Comparison of ENCODE assay signal across 8 cellular contexts in the genomic region with DNA sequence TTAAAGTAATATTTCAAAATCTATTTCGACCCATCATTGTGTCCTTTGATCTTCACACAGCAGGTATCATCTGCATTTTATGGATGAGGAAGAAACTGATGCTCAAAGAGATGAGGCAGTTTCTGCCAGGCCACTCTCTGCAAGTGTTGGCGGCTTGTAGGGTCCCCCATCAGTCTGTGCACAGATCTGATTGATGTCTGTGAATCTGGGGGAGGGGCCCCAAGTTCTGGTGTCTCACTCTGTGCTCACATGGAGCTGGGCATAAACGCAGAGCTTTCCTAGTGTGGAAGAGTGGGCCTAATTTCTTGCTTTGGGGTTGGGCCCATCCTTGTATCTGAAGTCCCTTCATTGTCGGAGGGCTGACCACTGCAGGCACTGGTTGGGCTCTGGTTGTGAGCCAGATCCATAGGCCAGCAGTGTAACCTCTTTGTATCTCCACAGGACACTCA. TPM values are rescaled to one million over a fixed set of nuclear protein-coding genes. Genes with fewer than 3 reads are reported as not detected.
DNase-seq lines count a peak whose midpoint lies in the region; ATAC-seq, FAIRE-seq and TF ChIP-seq lines count a peak whose summit lies in the region.

No MANE protein-coding gene starts in this region.

- peak overlapping the region; percentile 86 for H3K4me2 ChIP-seq in SK-N-SH

- H4K20me1 ChIP-seq in SK-N-SH (ENCODE audit: insufficient read depth): peaks cover 12% of the 10 kb centered on the region; the same call in 1 of the 2 replicates

- H3K4me3 ChIP-seq in SK-N-SH (ENCODE audit: low read depth in 2 of 2, low read length in 1 of 2): peak overlapping the region; percentile 76 to 90

- peak overlapping the region; percentile 92 for H3K4me3 Mint-ChIP-seq in activated CD4-positive, alpha-beta memory T cell treated with anti-CD3 and anti-CD28 coated beads for 36 hours
- H3K4me3 Mint-ChIP-seq in stimulated activated memory B cell treated with anti-CD40 and anti-IgM and Interleukin-4, amounts not matched to agents 10 μg/mL and 1 μg/mL and 100 μg/mL, for 72 hours: peak overlapping the region; percentile 88

- TF ChIP-seq CTCF in SK-N-SH (IDR thresholded peaks at IDR 0.05): no peak

- intact Hi-C loops in activated CD4-positive, alpha-beta memory T cell treated with anti-CD3 and anti-CD28 coated beads for 36 hours (cut with micrococcal nuclease): no loop called here
- intact Hi-C loops in left ventricle myocardium superior (cut with micrococcal nuclease): no loop called here

- peaks cover 16 to 28% of the 10 kb centered on the region in 2 experiments; a peak in 3 of 4 replicates for H3K4me1 ChIP-seq in SK-N-SH (ENCODE audit: control insufficient read depth in 1 of 2, insufficient read depth in 2 of 2, low read depth in 1 of 2, low read length in 1 of 2)

- POLR2A ChIA-PET in SK-N-SH (lab: Yijun Ruan, JAX): interaction anchor here (0.9 to 1.7 kb wide), 2 partner anchors 12 kb away, joined by 3 to 5 read pairs; no protein-coding TSS in a partner anchor
- POLR2A ChIA-PET in activated CD4-positive, alpha-beta memory T cell treated with anti-CD3 and anti-CD28 coated beads for 36 hours (lab: Charles Lee): interaction anchor here (1.3 to 2.5 kb wide), 3 partner anchors 8 to 11 kb away, joined by 3 to 17 read pairs (median 6); no protein-coding TSS in a partner anchor

- H3K9me2 ChIP-seq in SK-N-SH: no peaks in the 10 kb centered on the region

- ATAC-seq in SK-N-SH treated with all-trans-retinoic acid at 6 μM for 48 hours: no peak
- no peak for ATAC-seq in left ventricle myocardium superior
- ATAC-seq in stimulated activated memory B cell treated with anti-CD40 and anti-IgM and Interleukin-4, amounts not matched to agents 10 μg/mL and 1 μg/mL and 100 μg/mL, for 72 hours: no peak

- no peak for TF ChIP-seq RAD21 in SK-N-SH (IDR thresholded peaks at IDR 0.05; ENCODE audit: low read length)

- H3K9ac ChIP-seq in SK-N-SH: peak overlapping the region; percentile 91

- H3K27me3 ChIP-seq in SK-N-SH (ENCODE audit: insufficient read depth): no peaks in the 10 kb centered on the region

- peaks cover 53% of the 10 kb centered on the region for H3K36me3 Mint-ChIP-seq in activated CD4-positive, alpha-beta memory T cell treated with anti-CD3 and anti-CD28 coated beads for 36 hours
- H3K36me3 Mint-ChIP-seq in stimulated activated memory B cell treated with anti-CD40 and anti-IgM and Interleukin-4, amounts not matched to agents 10 μg/mL and 1 μg/mL and 100 μg/mL, for 72 hours: peaks cover 41% of the 10 kb centered on the region

- H3K4me1 Mint-ChIP-seq in activated CD4-positive, alpha-beta memory T cell treated with anti-CD3 and anti-CD28 coated beads for 36 hours (ENCODE audit: low read depth): peaks cover 40% of the 10 kb centered on the region
- peaks cover 80% of the 10 kb centered on the region for H3K4me1 Mint-ChIP-seq in stimulated activated memory B cell treated with anti-CD40 and anti-IgM and Interleukin-4, amounts not matched to agents 10 μg/mL and 1 μg/mL and 100 μg/mL, for 72 hours

- H3K27me3 Mint-ChIP-seq in activated CD4-positive, alpha-beta memory T cell treated with anti-CD3 and anti-CD28 coated beads for 36 hours: no peaks in the 10 kb centered on the region
- H3K27me3 Mint-ChIP-seq in stimulated activated memory B cell treated with anti-CD40 and anti-IgM and Interleukin-4, amounts not matched to agents 10 μg/mL and 1 μg/mL and 100 μg/mL, for 72 hours: no peaks in the 10 kb centered on the region

- CTCF ChIA-PET in SK-N-SH (lab: Yijun Ruan, JAX): interaction anchor here (1.5 kb wide), 1 partner anchor 35 kb away, joined by 3 read pairs; no protein-coding TSS in a partner anchor
- CTCF ChIA-PET in activated CD4-positive, alpha-beta memory T cell treated with anti-CD3 and anti-CD28 coated beads for 36 hours (lab: Charles Lee): interaction anchor here (0.8 to 2.4 kb wide), 3 partner anchors 11 to 148 kb away, joined by 3 to 14 read pairs (median 4); no protein-coding TSS in a partner anchor

- TF ChIP-seq EP300 in SK-N-SH (IDR thresholded peaks at IDR 0.05; ENCODE audit: borderline replicate concordance in 1 of 2, low read depth in 1 of 2, low read length in 1 of 2): no peak

- WGBS in SK-N-SH (ENCODE audit: low lambda C conversion rate): 18% methylated on average over 4 of the region's 4 CpGs

- no peaks in the 10 kb centered on the region for H3K9me3 Mint-ChIP-seq in activated CD4-positive, alpha-beta memory T cell treated with anti-CD3 and anti-CD28 coated beads for 36 hours
- H3K9me3 Mint-ChIP-seq in stimulated activated memory B cell treated with anti-CD40 and anti-IgM and Interleukin-4, amounts not matched to agents 10 μg/mL and 1 μg/mL and 100 μg/mL, for 72 hours: no peaks in the 10 kb centered on the region

- H2AFZ ChIP-seq in SK-N-SH (ENCODE audit: low read depth): no peak overlapping the region

- H3K9me3 ChIP-seq in SK-N-SH: no peaks in the 10 kb centered on the region

- FAIRE-seq in urothelium cell line (lab: Jason Lieb, UNC): no peak

- H3K27ac Mint-ChIP-seq in activated CD4-positive, alpha-beta memory T cell treated with anti-CD3 and anti-CD28 coated beads for 36 hours: peak overlapping the region; percentile 91
- H3K27ac Mint-ChIP-seq in stimulated activated memory B cell treated with anti-CD40 and anti-IgM and Interleukin-4, amounts not matched to agents 10 μg/mL and 1 μg/mL and 100 μg/mL, for 72 hours: peak overlapping the region; percentile 98

- H3K36me3 ChIP-seq in SK-N-SH (replicated peaks in 1 of 2; ENCODE audit: control insufficient read depth in 1 of 2, insufficient read depth in 2 of 2, low read length in 1 of 2): peaks cover 32 to 51% of the 10 kb centered on the region in 2 experiments

- peak overlapping the region; percentile 2 to 75; a peak in 3 of 4 replicates for H3K27ac ChIP-seq in SK-N-SH (ENCODE audit: low read depth in 2 of 2, low read length in 1 of 2)

- H3K79me2 ChIP-seq in SK-N-SH (ENCODE audit: insufficient read depth): peaks cover 80% of the 10 kb centered on the region

- H3F3A ChIP-seq in SK-N-SH (replicated peaks; ENCODE audit: insufficient read depth): peaks cover 9% of the 10 kb centered on the region

- no peak for DNase-seq in SK-N-SH
- DNase-seq in activated CD4-positive, alpha-beta memory T cell treated with anti-CD3 and anti-CD28 coated beads for 36 hours: no peak
- DNase-seq in left ventricle myocardium superior: peak; percentile 18
- no peak for DNase-seq in SHP77 (lab: John Stamatoyannopoulos, UW)
- no peak for DNase-seq in urothelium cell line (ENCODE audit: low spot score)
- DNase-seq in stimulated activated CD4-positive, alpha-beta T cell treated with anti-CD3 and anti-CD28 coated beads, Interleukin-2, amount 100 ng/mL, for 24 hours: no peak

TF ChIP-seq in SK-N-SH, 30 proteins besides CTCF, POLR2A, EP300 and RAD21 (continues in another document):
- TF ChIP-seq, protein P1, sequence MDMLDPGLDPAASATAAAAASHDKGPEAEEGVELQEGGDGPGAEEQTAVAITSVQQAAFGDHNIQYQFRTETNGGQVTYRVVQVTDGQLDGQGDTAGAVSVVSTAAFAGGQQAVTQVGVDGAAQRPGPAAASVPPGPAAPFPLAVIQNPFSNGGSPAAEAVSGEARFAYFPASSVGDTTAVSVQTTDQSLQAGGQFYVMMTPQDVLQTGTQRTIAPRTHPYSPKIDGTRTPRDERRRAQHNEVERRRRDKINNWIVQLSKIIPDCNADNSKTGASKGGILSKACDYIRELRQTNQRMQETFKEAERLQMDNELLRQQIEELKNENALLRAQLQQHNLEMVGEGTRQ (IDR thresholded peaks at IDR 0.05; ENCODE audit: borderline replicate concordance, low read depth, low read length): no peak
- TF ChIP-seq SMC3 (IDR thresholded peaks at IDR 0.05; ENCODE audit: low read depth, low read length) (no peak), JUND (IDR thresholded peaks at IDR 0.05) (no peak)

RNA-seq across cellular contexts. Expression of gene TRMT2A, which starts 1.6 kb away (rescaled TPM):
- polyA plus RNA-seq in SK-N-SH (2012; rRNA removed): 54.6 and 73.1 TPM in 2 replicates
- 7.9 and 12.8 TPM in 2 replicates for polyA plus RNA-seq in SK-N-SH (2012; cell fraction: cytosol; rRNA removed)
- polyA plus RNA-seq in SK-N-SH (2012; cell fraction: nucleus; rRNA removed): 409 and 434 TPM in 2 replicates
- 10 to 100 TPM; 70.6 to 75.8 TPM for total RNA-seq in activated CD4-positive, alpha-beta memory T cell treated with anti-CD3 and anti-CD28 coated beads for 36 hours
- 28.5 TPM for total RNA-seq in left ventricle myocardium superior

RNA-seq across cellular contexts. Expression of gene RANBP1, which starts 2.7 kb away (rescaled TPM):
- 288 and 502 TPM in 2 replicates for polyA plus RNA-seq in SK-N-SH (2012; rRNA removed)
- polyA plus RNA-seq in SK-N-SH (2012; cell fraction: cytosol; rRNA removed): 421 and 483 TPM in 2 replicates
- 259 and 349 TPM in 2 replicates for polyA plus RNA-seq in SK-N-SH (2012; cell fraction: nucleus; rRNA removed)
- total RNA-seq in activated CD4-positive, alpha-beta memory T cell treated with anti-CD3 and anti-CD28 coated beads for 36 hours: 100 to 1,000 TPM; 359 to 372 TPM
- 36.6 TPM for total RNA-seq in left ventricle myocardium superior

RNA-seq across cellular contexts. Expression of gene ZDHHC8, which starts 13.0 kb away (rescaled TPM):
- polyA plus RNA-seq in SK-N-SH (2012; rRNA removed): 36.5 and 65.3 TPM in 2 replicates
- 21.9 and 35.0 TPM in 2 replicates for polyA plus RNA-seq in SK-N-SH (2012; cell fraction: cytosol; rRNA removed)
- 436 and 508 TPM in 2 replicates for polyA plus RNA-seq in SK-N-SH (2012; cell fraction: nucleus; rRNA removed)
- total RNA-seq in activated CD4-positive, alpha-beta memory T cell treated with anti-CD3 and anti-CD28 coated beads for 36 hours: 10 to 100 TPM; 46.3 to 46.5 TPM
- 51.6 TPM for total RNA-seq in left ventricle myocardium superior

RNA-seq across cellular contexts. Expression of gene CCDC188, which starts 32.3 kb away (rescaled TPM):
- 21.1 and 24.0 TPM in 2 replicates for polyA plus RNA-seq in SK-N-SH (2012; rRNA removed)
- polyA plus RNA-seq in SK-N-SH (2012; cell fraction: cytosol; rRNA removed): 4.4 and 6.7 TPM in 2 replicates
- polyA plus RNA-seq in SK-N-SH (2012; cell fraction: nucleus; rRNA removed): 141 and 175 TPM in 2 replicates
- under 1 TPM in 1 of 2 experiments, not detected in 1; 0.52 TPM for total RNA-seq in activated CD4-positive, alpha-beta memory T cell treated with anti-CD3 and anti-CD28 coated beads for 36 hours
- total RNA-seq in left ventricle myocardium superior: 0.27 TPM

RNA-seq across cellular contexts. Expression of gene DGCR8, which starts 38.6 kb away (rescaled TPM):
- 23.9 and 26.5 TPM in 2 replicates for polyA plus RNA-seq in SK-N-SH (2012; rRNA removed)
- polyA plus RNA-seq in SK-N-SH (2012; cell fraction: cytosol; rRNA removed): 15.0 and 15.8 TPM in 2 replicates
- polyA plus RNA-seq in SK-N-SH (2012; cell fraction: nucleus; rRNA removed): 107 and 117 TPM in 2 replicates
- 10 to 100 TPM; 33.4 to 34.3 TPM for total RNA-seq in activated CD4-positive, alpha-beta memory T cell treated with anti-CD3 and anti-CD28 coated beads for 36 hours
- 17.7 TPM for total RNA-seq in left ventricle myocardium superior
